Comparison of ENCODE assay signal across 9 cellular contexts in genomic region chr3:194133661-194134230, GRCh38. TPM values are rescaled to one million over a fixed set of nuclear protein-coding genes. Genes with fewer than 3 reads are reported as not detected.
DNase-seq lines count a peak whose midpoint lies in the region; ATAC-seq, FAIRE-seq and TF ChIP-seq lines count a peak whose summit lies in the region.
"Had no signal": no experiment of that assay in that cellular context is flagged by ENCODE, and none has a peak within 500 bp of the region (broad histone marks: within the 10 kb centered on the region; RNA-seq: fewer than 3 reads in every experiment).

No MANE protein-coding gene starts in this region.

- H3K27ac ChIP-seq in Peyer's patch: peak overlapping the region; percentile 51 to 99 (median 90)
- H3K27ac ChIP-seq: neutrophil had no signal

- TF ChIP-seq POLR2A in GM15510 (IDR thresholded peaks at IDR 0.05; ENCODE audit: borderline replicate concordance, extremely low read depth, insufficient read length) (peak; percentile 7), Peyer's patch (IDR thresholded peaks at IDR 0.05) (no peak)

- H3K9me3 ChIP-seq in Peyer's patch: no peaks in the 10 kb centered on the region
- H3K9me3 ChIP-seq: neutrophil had no signal

- H3K4me1 ChIP-seq in Peyer's patch: peaks cover 0 to 38% (median 24%) of the 10 kb centered on the region in 4 donors

- TF ChIP-seq CTCF in Peyer's patch (IDR thresholded peaks at IDR 0.05) (no peak), bronchial epithelial cell (IDR thresholded peaks at IDR 0.05; ENCODE audit: insufficient read depth, low read length, severe bottlenecking) (no peak)

- H3K27me3 ChIP-seq in Peyer's patch (no peaks in the 10 kb centered on the region), bronchial epithelial cell (ENCODE audit: control insufficient read depth, insufficient read depth, low read length) (no peaks in the 10 kb centered on the region)

- H3K36me3 ChIP-seq in Peyer's patch: no peaks in the 10 kb centered on the region
- H3K36me3 ChIP-seq in bronchial epithelial cell (ENCODE audit: control insufficient read depth, insufficient read depth, low read length): peaks cover 12% of the 10 kb centered on the region
- H3K36me3 ChIP-seq: neutrophil had no signal

- H3K4me3 ChIP-seq in Peyer's patch (peak overlapping the region; percentile 16 to 74 (median 62)), bronchial epithelial cell (ENCODE audit: low read depth, low read length) (peak overlapping the region; percentile 16)

- peak; percentile 44 for DNase-seq in 8988T
- DNase-seq in Peyer's patch: peak; percentile 26 to 71 (median 57)
- peak; percentile 39 for DNase-seq in bronchial epithelial cell (ENCODE audit: low read depth)
- peak; percentile 68 for DNase-seq in left lobe of liver (ENCODE audit: low spot score)
- DNase-seq in stimulated activated CD8-positive, alpha-beta memory T cell treated with anti-CD3 and anti-CD28 coated beads, Interleukin-4, amount 100 ng/mL, for 48 hours: peak; percentile 33
- no peak for DNase-seq in NCI-H128 (lab: John Stamatoyannopoulos, UW; ENCODE audit: unreplicated experiment)
- no peak for DNase-seq in pons (ENCODE audit: low spot score)

- no peak for ATAC-seq in left lobe of liver

- FAIRE-seq in bronchial epithelial cell (lab: Jason Lieb, UNC): no peak

RNA-seq across cellular contexts. Expression of gene HES1, which starts 2.2 kb away (rescaled TPM):
- total RNA-seq in Peyer's patch: 10 to 100 TPM; 32.2 to 65.6 (median 49.4) TPM
- total RNA-seq in bronchial epithelial cell: 46.6 and 87.8 TPM in 2 replicates
- 21.3 TPM for total RNA-seq in left lobe of liver

Comparison
In these comparisons a context has a peak if more than half of its experiments do, and no peak if none do; other contexts are left out.
1. DNase-seq: peak in 8988T (single experiment), Peyer's patch (3 of 3), bronchial epithelial cell (single experiment), left lobe of liver (single experiment) and stimulated activated CD8-positive, alpha-beta memory T cell treated with anti-CD3 and anti-CD28 coated beads, Interleukin-4, amount 100 ng/mL, for 48 hours (single experiment); none in NCI-H128 (single experiment) and pons (single experiment).